ENCODE assay signal across 9 cellular contexts in the genomic region with DNA sequence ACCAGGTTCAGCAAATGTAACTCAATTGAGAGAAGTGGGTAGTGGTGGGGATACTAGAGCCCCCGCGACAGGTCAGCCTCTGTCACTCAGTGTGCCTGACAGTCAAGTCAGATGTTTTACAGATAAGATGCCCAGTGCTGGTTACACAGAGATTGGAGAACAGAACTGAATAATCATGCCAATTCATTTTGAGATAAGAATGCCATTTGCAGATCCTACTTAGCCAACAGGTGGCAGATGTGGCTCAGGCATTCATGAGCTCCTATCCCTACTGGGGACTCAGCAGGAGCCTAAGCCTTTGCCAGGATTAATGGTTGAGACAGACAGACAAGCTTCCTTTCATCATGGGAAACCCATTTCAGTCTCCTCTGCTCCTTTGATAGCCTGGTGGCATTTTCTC.
DNase-seq lines count a peak whose midpoint lies in the region; ATAC-seq and TF ChIP-seq lines count a peak whose summit lies in the region.
"Had no signal": no experiment of that assay in that cellular context is flagged by ENCODE, and none has a peak within 500 bp of the region (broad histone marks: within the 10 kb centered on the region; RNA-seq: fewer than 3 reads in every experiment).

No MANE protein-coding gene starts in this region.

- no peak overlapping the region for H3K9ac ChIP-seq in endodermal cell (ENCODE audit: extremely low read depth, low read length, poor library complexity, severe bottlenecking)
- H3K9ac ChIP-seq: BLaER1 treated with 17β-estradiol and CSF1 and Interleukin-3, amounts not matched to agents 10 nM and 100 nM had no signal

- peak overlapping the region; percentile 76 for H3K27ac Mint-ChIP-seq in endodermal cell

- H3K9me3 Mint-ChIP-seq in endodermal cell: no peaks in the 10 kb centered on the region

- 56 to 65% methylated on average over 2 of the region's 2 CpGs for WGBS in endodermal cell (ENCODE audit: insufficient coverage in 1 of 2, insufficient read length in 1 of 2), 2 experiments
- 57 to 75% (median 68%) methylated on average over 2 of the region's 2 CpGs for WGBS in psoas muscle, 3 donors

- intact Hi-C loops in psoas muscle (cut with DNase I): no loop called here

- DNase-seq in NCI-H2107 treated with DMSO at 0.1 percent for 48 hours (lab: John Stamatoyannopoulos, UW; ENCODE audit: unreplicated experiment): peak; percentile 31
- DNase-seq in NCI-H2107 (lab: John Stamatoyannopoulos, UW): no peak
- DNase-seq in NCI-H82 (lab: John Stamatoyannopoulos, UW): peak; percentile 86
- DNase-seq in endodermal cell: peak; percentile 87
- no peak for DNase-seq in psoas muscle
- DNase-seq in SIG-M5 (lab: John Stamatoyannopoulos, UW): no peak

- peaks cover 47% of the 10 kb centered on the region for H3K27me3 Mint-ChIP-seq in endodermal cell (ENCODE audit: insufficient read depth)

- H3K9me3 ChIP-seq in endodermal cell (ENCODE audit: control insufficient read depth, low read length) (no peaks in the 10 kb centered on the region), psoas muscle (no peaks in the 10 kb centered on the region)
- H3K9me3 ChIP-seq: BLaER1 treated with 17β-estradiol and CSF1 and Interleukin-3, amounts not matched to agents 10 nM and 100 nM had no signal

- peaks cover 21% of the 10 kb centered on the region for H3K36me3 Mint-ChIP-seq in endodermal cell (ENCODE audit: low read depth)

- H3K27me3 ChIP-seq in endodermal cell (ENCODE audit: control insufficient read depth, insufficient read depth, low read length, poor library complexity, severe bottlenecking): peaks cover 12% of the 10 kb centered on the region
- H3K27me3 ChIP-seq in psoas muscle (ENCODE audit: insufficient read depth in 3 of 3, low read length in 2 of 3): no peaks in the 10 kb centered on the region
- H3K27me3 ChIP-seq: BLaER1 treated with 17β-estradiol and CSF1 and Interleukin-3, amounts not matched to agents 10 nM and 100 nM had no signal

- H3K4me3 Mint-ChIP-seq in endodermal cell: no peak overlapping the region

- H3K36me3 ChIP-seq in endodermal cell (ENCODE audit: control insufficient read depth, insufficient read depth, low read length) (no peaks in the 10 kb centered on the region), psoas muscle (ENCODE audit: insufficient read depth in 1 of 2, low read depth in 1 of 2) (no peaks in the 10 kb centered on the region)

- TF ChIP-seq CTCF in endodermal cell (conservative IDR thresholded peaks at IDR 0.05) (peak; percentile 75), psoas muscle (IDR thresholded peaks at IDR 0.05) (peak; percentile 21)

- H3K27ac ChIP-seq in endodermal cell (ENCODE audit: low read depth, low read length) (peak overlapping the region; percentile 52), psoas muscle (no peak overlapping the region)
- H3K27ac ChIP-seq: BLaER1 treated with 17β-estradiol and CSF1 and Interleukin-3, amounts not matched to agents 10 nM and 100 nM had no signal

- H3K4me1 Mint-ChIP-seq in endodermal cell: peaks cover 34% of the 10 kb centered on the region

- H3K4me1 ChIP-seq in endodermal cell (ENCODE audit: control insufficient read depth, insufficient read depth, low read length) (peaks cover 20% of the 10 kb centered on the region), psoas muscle (peaks cover 5% of the 10 kb centered on the region)

- ATAC-seq in psoas muscle (no peak), HG02763 (IDR thresholded peaks at IDR 0.05; ENCODE audit: unreplicated experiment) (no peak), GM21737 (IDR thresholded peaks at IDR 0.05; ENCODE audit: unreplicated experiment) (no peak)

- H3K4me3 ChIP-seq in endodermal cell (ENCODE audit: low read length) (no peak overlapping the region), psoas muscle (no peak overlapping the region)
- H3K4me3 ChIP-seq: BLaER1 treated with 17β-estradiol and CSF1 and Interleukin-3, amounts not matched to agents 10 nM and 100 nM had no signal

Comparison
In these comparisons a context has a peak if more than half of its experiments do, and no peak if none do; other contexts are left out.
1. DNase-seq: peak in NCI-H2107 treated with DMSO at 0.1 percent for 48 hours (single experiment), NCI-H82 (single experiment) and endodermal cell (single experiment); none in NCI-H2107 (single experiment), psoas muscle (0 of 2) and SIG-M5 (single experiment).